ENCODE assay signal across 8 cellular contexts in genomic region chr11:71998649-71999310, GRCh38. TPM values are rescaled to one million over a fixed set of nuclear protein-coding genes. Genes with fewer than 3 reads are reported as not detected.
A peak's percentile ranks its signal among the peaks of the same experiment; 100 is the strongest.
DNase-seq lines count a peak whose midpoint lies in the region; ATAC-seq and TF ChIP-seq lines count a peak whose summit lies in the region.

Gene IL18BP, plus strand, starts transcription at chr11:71998909. Its CDS starts 1,076 bp downstream, at chr11:71999985.

- H3K9me3 Mint-ChIP-seq in activated CD4-positive, alpha-beta T cell treated with anti-CD3 and anti-CD28 coated beads for 36 hours (ENCODE audit: low read depth): no peaks in the 10 kb centered on the region
- no peaks in the 10 kb centered on the region for H3K9me3 Mint-ChIP-seq in T-helper 2 cell treated with Interferon-gamma antibody and Interleukin-4, amounts not matched to agents 5 μg/mL and 100 μg/mL, for 36 hours

- CTCF ChIA-PET in activated CD4-positive, alpha-beta T cell treated with anti-CD3 and anti-CD28 coated beads for 36 hours (lab: Charles Lee): interaction anchor here (0.9 to 2.0 kb wide), 5 partner anchors 9 to 26 kb away, joined by 3 to 7 read pairs (median 4); no protein-coding TSS in a partner anchor

- POLR2A ChIA-PET in activated CD4-positive, alpha-beta T cell treated with anti-CD3 and anti-CD28 coated beads for 36 hours (lab: Charles Lee): no interaction called here

- peaks cover 19% of the 10 kb centered on the region for H3K36me3 Mint-ChIP-seq in activated CD4-positive, alpha-beta T cell treated with anti-CD3 and anti-CD28 coated beads for 36 hours (ENCODE audit: low read depth)
- H3K36me3 Mint-ChIP-seq in T-helper 2 cell treated with Interferon-gamma antibody and Interleukin-4, amounts not matched to agents 5 μg/mL and 100 μg/mL, for 36 hours (ENCODE audit: low read depth): peaks cover 33% of the 10 kb centered on the region

- H3K4me3 ChIP-seq in fibroblast of the aortic adventitia (ENCODE audit: low read depth, low read length): peak within 1 kb of the TSS; percentile 14

- peaks cover 20% of the 10 kb centered on the region for H3K4me1 Mint-ChIP-seq in activated CD4-positive, alpha-beta T cell treated with anti-CD3 and anti-CD28 coated beads for 36 hours
- H3K4me1 Mint-ChIP-seq in T-helper 2 cell treated with Interferon-gamma antibody and Interleukin-4, amounts not matched to agents 5 μg/mL and 100 μg/mL, for 36 hours (ENCODE audit: low read depth): peaks cover 18% of the 10 kb centered on the region

- intact Hi-C loops in activated CD4-positive, alpha-beta T cell treated with anti-CD3 and anti-CD28 coated beads for 36 hours (cut with DNase I, micrococcal nuclease): no loop called here
- intact Hi-C loops in sciatic nerve (cut with DNase I): no loop called here

- peak; percentile 32 for DNase-seq in activated CD4-positive, alpha-beta T cell treated with anti-CD3 and anti-CD28 coated beads for 36 hours
- no peak for DNase-seq in activated CD4-positive, alpha-beta T cell treated with anti-CD3 and anti-CD28 coated beads, Interleukin-2, amount 50 U/mL, for 48 hours
- DNase-seq in T-helper 2 cell treated with Interferon-gamma antibody and Interleukin-4, amounts not matched to agents 5 μg/mL and 100 μg/mL, for 36 hours (ENCODE audit: low spot score): no peak
- DNase-seq in fibroblast of the aortic adventitia (ENCODE audit: low read depth) (no peak), sciatic nerve (ENCODE audit: low spot score) (no peak), HuH-7.5 (ENCODE audit: low spot score) (no peak), NCI-H774 (lab: John Stamatoyannopoulos, UW) (no peak), NCI-H446 treated with DMSO at 0.1 percent for 48 hours (lab: John Stamatoyannopoulos, UW) (no peak)

- peak within 1 kb of the TSS; percentile 43 for H3K4me3 Mint-ChIP-seq in activated CD4-positive, alpha-beta T cell treated with anti-CD3 and anti-CD28 coated beads for 36 hours
- H3K4me3 Mint-ChIP-seq in T-helper 2 cell treated with Interferon-gamma antibody and Interleukin-4, amounts not matched to agents 5 μg/mL and 100 μg/mL, for 36 hours: peak within 1 kb of the TSS; percentile 86

- peak within 1 kb of the TSS; percentile 90 for H3K27ac Mint-ChIP-seq in activated CD4-positive, alpha-beta T cell treated with anti-CD3 and anti-CD28 coated beads for 36 hours
- H3K27ac Mint-ChIP-seq in T-helper 2 cell treated with Interferon-gamma antibody and Interleukin-4, amounts not matched to agents 5 μg/mL and 100 μg/mL, for 36 hours: peak within 1 kb of the TSS; percentile 93

- ATAC-seq in activated CD4-positive, alpha-beta T cell treated with anti-CD3 and anti-CD28 coated beads for 36 hours: peak; percentile 57
- peak; percentile 17 for ATAC-seq in sciatic nerve

- no peak for TF ChIP-seq CTCF in fibroblast of the aortic adventitia (IDR thresholded peaks at IDR 0.05; ENCODE audit: insufficient read depth, low read length)

- no peaks in the 10 kb centered on the region for H3K27me3 Mint-ChIP-seq in activated CD4-positive, alpha-beta T cell treated with anti-CD3 and anti-CD28 coated beads for 36 hours
- no peaks in the 10 kb centered on the region for H3K27me3 Mint-ChIP-seq in T-helper 2 cell treated with Interferon-gamma antibody and Interleukin-4, amounts not matched to agents 5 μg/mL and 100 μg/mL, for 36 hours (ENCODE audit: low read depth)

RNA-seq across cellular contexts. Expression of gene IL18BP, which starts in this region (rescaled TPM):
- total RNA-seq in activated CD4-positive, alpha-beta T cell treated with anti-CD3 and anti-CD28 coated beads for 36 hours: 10 to 100 TPM in 1 of 2 experiments, 1 to 10 TPM in 1; 8.4 to 10.2 TPM
- total RNA-seq in fibroblast of the aortic adventitia (ENCODE audit: low replicate concordance) (1.1 and 2.2 TPM in 2 replicates), sciatic nerve (13.5 TPM)
